In genomic region chr7:139205843-139206242, GRCh38 we compare ENCODE assay signal across 33 cellular contexts.
"Had no signal": no experiment of that assay in that cellular context is flagged by ENCODE, and none has a peak within 500 bp of the region (broad histone marks: within the 10 kb centered on the region; RNA-seq: fewer than 3 reads in every experiment).

No MANE protein-coding gene starts in this region.

- H3K4me1 ChIP-seq: adrenal gland, body of pancreas, breast epithelium had no signal

- H3K36me3 ChIP-seq: adrenal gland, brain microvascular endothelial cell, breast epithelium had no signal

- DNase-seq: activated B cell treated with CpG ODN at 0.5 μM for 24 hours; activated CD4-positive, alpha-beta memory T cell treated with anti-CD3 and anti-CD28 coated beads for 36 hours; activated CD4-positive, alpha-beta T cell treated with anti-CD3 and anti-CD28 coated beads for 4 hours; activated CD4-positive, alpha-beta T cell treated with anti-CD3 and anti-CD28 coated beads, Interleukin-2, amount 10 ng/mL, durations not matched to agents 24 days and 14 days; activated CD4-positive, alpha-beta T cell treated with anti-CD3 and anti-CD28 coated beads, Interleukin-2, amount 50 U/mL, for 1 hour; activated CD4-positive, alpha-beta T cell treated with anti-CD3 and anti-CD28 coated beads, Interleukin-2, amount 50 U/mL, for 4 hours; activated CD4-positive, CD25-positive, alpha-beta regulatory T cell treated with anti-CD3 and anti-CD28 coated beads, Interleukin-2, amount 50 U/mL, for 72 hours; activated CD8-positive, alpha-beta memory T cell treated with anti-CD3 and anti-CD28 coated beads, Interleukin-2, amount 50 U/mL, for 4 hours; activated CD8-positive, alpha-beta T cell treated with anti-CD3 and anti-CD28 coated beads for 36 hours; activated effector memory CD4-positive, alpha-beta T cell treated with anti-CD3 and anti-CD28 coated beads, Interleukin-2, amount 50 U/mL, for 16 hours; activated gamma-delta T cell treated with Interleukin-2 at 50 U/mL for 16 hours; activated naive CD4-positive, alpha-beta T cell; activated naive CD4-positive, alpha-beta T cell treated with anti-CD3 and anti-CD28 coated beads for 36 hours; activated naive CD4-positive, alpha-beta T cell treated with anti-CD3 and anti-CD28 coated beads, Interleukin-2, amount 50 U/mL, for 16 hours; activated naive CD8-positive, alpha-beta T cell treated with anti-CD3 and anti-CD28 coated beads for 36 hours; activated T-cell treated with anti-CD3 and anti-CD28 coated beads for 4 hours; activated T-cell treated with anti-CD3 and anti-CD28 coated beads, Interleukin-2, amount 50 U/mL, for 1 hour; activated T-cell treated with anti-CD3 and anti-CD28 coated beads, Interleukin-2, amount 50 U/mL, for 4 hours; activated T-cell treated with anti-CD3 and anti-CD28 coated beads, Interleukin-2, amount 50 U/mL, for 72 hours; adrenal gland; amniotic stem cell; aorta; body of pancreas; brain microvascular endothelial cell; central memory CD4-positive, alpha-beta T cell; T-helper 17 cell; T1000 had no signal

- FAIRE-seq: astrocyte, TTC549 had no signal

- ATAC-seq: activated CD8-positive, alpha-beta T cell treated with anti-CD3 and anti-CD28 coated beads for 36 hours; activated naive CD4-positive, alpha-beta T cell treated with anti-CD3 and anti-CD28 coated beads, Interleukin-2, amount 50 U/mL, for 72 hours; activated T-cell treated with anti-CD3 and anti-CD28 coated beads, Interleukin-2, amount 50 U/mL, for 4 hours; activated T-cell treated with anti-CD3 and anti-CD28 coated beads, Interleukin-2, amount 50 U/mL, for 72 hours; activated T-helper 17 cell treated with anti-CD3 and anti-CD28 coated beads, Interleukin-2, amount 50 U/mL, for 72 hours; body of pancreas; T-helper 17 cell had no signal

- H3K27me3 ChIP-seq: adrenal gland, body of pancreas, brain microvascular endothelial cell, breast epithelium had no signal

- H3K27ac ChIP-seq: adrenal gland, body of pancreas, brain microvascular endothelial cell, breast epithelium, VCaP had no signal

- H3K4me3 ChIP-seq: adrenal gland, body of pancreas, breast epithelium had no signal

- H3K9me3 ChIP-seq: adrenal gland had no signal
